9 cellular contexts compared by ENCODE assay signal in genomic region chr11:62553839-62554361, GRCh38. TPM values are rescaled to one million over a fixed set of nuclear protein-coding genes. Genes with fewer than 3 reads are reported as not detected.
DNase-seq lines count a peak whose midpoint lies in the region; ATAC-seq, FAIRE-seq and TF ChIP-seq lines count a peak whose summit lies in the region.
"Had no signal": no experiment of that assay in that cellular context is flagged by ENCODE, and none has a peak within 500 bp of the region (broad histone marks: within the 10 kb centered on the region; RNA-seq: fewer than 3 reads in every experiment).

No MANE protein-coding gene starts in this region.

- no peak for FAIRE-seq in frontal cortex (lab: Jason Lieb, UNC)
- FAIRE-seq: islet of Langerhans had no signal

- peaks cover 21% of the 10 kb centered on the region for H3K36me3 Mint-ChIP-seq in dendritic cell treated with granulocyte-macrophage colony-stimulating factor and Interleukin-4, amounts not matched to agents 40 ng/mL and 50 ng/mL, for 4 days (ENCODE audit: low read depth)
- peaks cover 10% of the 10 kb centered on the region for H3K36me3 Mint-ChIP-seq in nephron (ENCODE audit: low read depth)

- TF ChIP-seq CTCF in nephron (IDR thresholded peaks at IDR 0.05; ENCODE audit: unreplicated experiment in 3 of 3), result no peak

- H3K27me3 Mint-ChIP-seq in dendritic cell treated with granulocyte-macrophage colony-stimulating factor and Interleukin-4, amounts not matched to agents 40 ng/mL and 50 ng/mL, for 4 days, result no peaks in the 10 kb centered on the region
- no peaks in the 10 kb centered on the region for H3K27me3 Mint-ChIP-seq in nephron (ENCODE audit: low read depth)

- peaks cover 90% of the 10 kb centered on the region for H3K4me1 Mint-ChIP-seq in dendritic cell treated with granulocyte-macrophage colony-stimulating factor and Interleukin-4, amounts not matched to agents 40 ng/mL and 50 ng/mL, for 4 days (ENCODE audit: low read depth)
- H3K4me1 Mint-ChIP-seq in nephron, result peaks cover 66% of the 10 kb centered on the region

- DNase-seq in AG20443 (ENCODE audit: low spot score), result peak; percentile 53
- peak; percentile 62 for DNase-seq in NCI-H2227 (lab: John Stamatoyannopoulos, UW; ENCODE audit: unreplicated experiment)
- DNase-seq in NOMO-1 treated with dmso at 0.1 percent for 144 hours (lab: John Stamatoyannopoulos, UW; ENCODE audit: unreplicated experiment), result no peak
- DNase-seq in frontal cortex (ENCODE audit: low spot score in 2 of 2), result no peak

- peak overlapping the region; percentile 79 for H3K4me3 Mint-ChIP-seq in dendritic cell treated with granulocyte-macrophage colony-stimulating factor and Interleukin-4, amounts not matched to agents 40 ng/mL and 50 ng/mL, for 4 days
- H3K4me3 Mint-ChIP-seq in nephron, result peak overlapping the region; percentile 5 to 70 (median 65)

- intact Hi-C loops in dendritic cell treated with granulocyte-macrophage colony-stimulating factor and Interleukin-4, amounts not matched to agents 40 ng/mL and 50 ng/mL, for 4 days (cut with micrococcal nuclease), result loop anchor here (1.0 kb wide), 1 partner anchor 9 kb away; no protein-coding TSS in a partner anchor

- ATAC-seq in HG03432 (IDR thresholded peaks at IDR 0.05; ENCODE audit: unreplicated experiment) (no peak), GM21786 (IDR thresholded peaks at IDR 0.05; ENCODE audit: unreplicated experiment) (no peak)

- peak overlapping the region; percentile 99 for H3K27ac Mint-ChIP-seq in dendritic cell treated with granulocyte-macrophage colony-stimulating factor and Interleukin-4, amounts not matched to agents 40 ng/mL and 50 ng/mL, for 4 days
- peak overlapping the region; percentile 96 to 98 (median 96) for H3K27ac Mint-ChIP-seq in nephron

- H3K9me3 Mint-ChIP-seq in dendritic cell treated with granulocyte-macrophage colony-stimulating factor and Interleukin-4, amounts not matched to agents 40 ng/mL and 50 ng/mL, for 4 days, result no peaks in the 10 kb centered on the region
- H3K9me3 Mint-ChIP-seq in nephron, result no peaks in the 10 kb centered on the region

RNA-seq across cellular contexts. Expression of gene AHNAK, which starts 7.3 kb away (rescaled TPM):
- total RNA-seq in frontal cortex, result 15.9 TPM

RNA-seq across cellular contexts. Expression of gene EEF1G, which starts 19.8 kb away (rescaled TPM):
- 1,985 TPM for total RNA-seq in frontal cortex

RNA-seq across cellular contexts. Expression of gene TUT1, which starts 37.4 kb away (rescaled TPM):
- 4.5 TPM for total RNA-seq in frontal cortex

RNA-seq across cellular contexts. Expression of gene MTA2, which starts 47.8 kb away (rescaled TPM):
- 154 TPM for total RNA-seq in frontal cortex

RNA-seq across cellular contexts. Expression of gene EML3, which starts 58.7 kb away (rescaled TPM):
- 4.9 TPM for total RNA-seq in frontal cortex

Comparison
In these comparisons a context has a peak if more than half of its experiments do, and no peak if none do; other contexts are left out.
1. DNase-seq: peak in AG20443 (single experiment) and NCI-H2227 (single experiment); none in NOMO-1 treated with dmso at 0.1 percent for 144 hours (single experiment) and frontal cortex (0 of 2).